14 cellular contexts compared by ENCODE assay signal in the genomic region with DNA sequence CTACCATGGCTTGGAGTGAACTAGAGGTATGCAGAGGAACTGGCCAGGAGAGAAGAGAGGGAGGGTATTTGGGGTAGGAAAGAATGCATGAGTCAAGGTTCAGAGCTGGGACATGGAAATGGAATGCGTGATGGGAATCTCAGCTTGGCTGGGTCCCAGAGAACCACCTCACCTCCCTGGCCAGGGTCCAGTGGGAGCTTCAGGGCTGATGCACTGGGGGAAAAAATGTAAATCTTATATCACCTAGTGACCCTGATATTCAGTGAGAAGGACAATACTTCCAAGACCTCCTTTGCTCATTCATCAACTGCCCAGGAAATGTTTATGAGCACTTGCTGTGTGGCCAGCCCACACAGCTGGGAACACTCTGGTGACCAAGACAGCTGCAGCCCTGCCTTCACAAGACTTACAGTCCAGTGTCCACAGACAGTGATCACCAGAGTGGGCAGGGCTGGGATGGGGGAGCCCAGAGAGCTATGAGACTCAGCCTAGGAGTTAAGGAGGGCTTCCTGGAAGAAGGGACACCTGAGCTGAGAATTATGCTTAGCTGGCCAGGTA. TPM values are rescaled to one million over a fixed set of nuclear protein-coding genes. Genes with fewer than 3 reads are reported as not detected.
DNase-seq lines count a peak whose midpoint lies in the region; ATAC-seq, FAIRE-seq and TF ChIP-seq lines count a peak whose summit lies in the region.
"Had no signal": no experiment of that assay in that cellular context is flagged by ENCODE, and none has a peak within 500 bp of the region (broad histone marks: within the 10 kb centered on the region; RNA-seq: fewer than 3 reads in every experiment).

No MANE protein-coding gene starts in this region.

- no peaks in the 10 kb centered on the region for H3K9me3 ChIP-seq in pancreas
- H3K9me3 ChIP-seq: upper lobe of left lung had no signal

- ATAC-seq in SK-N-SH treated with all-trans-retinoic acid at 6 μM for 48 hours (peak; percentile 92), pancreas (peak; percentile 70 to 88 (median 81)), HG03175 (IDR thresholded peaks at IDR 0.05; ENCODE audit: unreplicated experiment) (no peak)
- no peak for ATAC-seq in activated CD4-positive, CD25-positive, alpha-beta regulatory T cell treated with anti-CD3 and anti-CD28 coated beads, Interleukin-2, amount 50 U/mL, for 24 hours

- DNase-seq in ELR (ENCODE audit: low read depth) (peak; percentile 98), fibroblast of mammary gland (ENCODE audit: low read depth) (peak; percentile 94), pancreas (peak in 4 of 6 donors; percentile 39 to 69 (median 60)), inferior parietal cortex (ENCODE audit: extremely low spot score) (no peak), NCI-H2227 treated with DMSO at 0.1 percent for 48 hours (lab: John Stamatoyannopoulos, UW) (no peak)
- DNase-seq: activated CD4-positive, CD25-positive, alpha-beta regulatory T cell treated with anti-CD3 and anti-CD28 coated beads, Interleukin-2, amount 50 U/mL, for 72 hours; activated naive CD4-positive, alpha-beta T cell treated with anti-CD3 and anti-CD28 coated beads, Interleukin-2, amount 10 ng/mL, durations not matched to agents 7 days and 5 days; DMS79 treated with DMSO at 0.1 percent for 48 hours; stimulated activated CD4-positive, alpha-beta T cell treated with anti-CD3 and anti-CD28 coated beads, Interleukin-4, amount 100 ng/mL, for 24 hours; upper lobe of left lung had no signal

- no peaks in the 10 kb centered on the region for H3K4me1 ChIP-seq in pancreas

- FAIRE-seq in pancreas (lab: Jason Lieb, UNC), result no peak

- no peaks in the 10 kb centered on the region for H3K36me3 ChIP-seq in pancreas
- H3K36me3 ChIP-seq: upper lobe of left lung had no signal

- TF ChIP-seq CTCF in fibroblast of mammary gland (conservative IDR thresholded peaks at IDR 0.05; ENCODE audit: control insufficient read depth, insufficient read depth, low read depth, low read length) (no peak), pancreas (IDR thresholded peaks at IDR 0.05) (no peak)

- H3K27me3 ChIP-seq in pancreas, result no peaks in the 10 kb centered on the region
- H3K27me3 ChIP-seq: upper lobe of left lung had no signal

- intact Hi-C loops in pancreas (cut with DNase I), result no loop called here

- H3K27ac ChIP-seq in pancreas, result peak overlapping the region in 2 of 4 donors; percentile 47 to 53
- H3K27ac ChIP-seq: upper lobe of left lung had no signal

- 42 to 63% methylated on average over 1 of the region's 1 CpG for WGBS in pancreas, 2 donors

- H3K4me3 ChIP-seq in fibroblast of mammary gland (ENCODE audit: control insufficient read depth, low read depth, low read length) (no peak overlapping the region), pancreas (no peak overlapping the region)
- H3K4me3 ChIP-seq: upper lobe of left lung had no signal

TF ChIP-seq in SK-N-SH treated with all-trans-retinoic acid at 6 μM for 48 hours, 23 proteins besides CTCF, POLR2A, EP300 and RAD21:
- TF ChIP-seq, protein P1, sequence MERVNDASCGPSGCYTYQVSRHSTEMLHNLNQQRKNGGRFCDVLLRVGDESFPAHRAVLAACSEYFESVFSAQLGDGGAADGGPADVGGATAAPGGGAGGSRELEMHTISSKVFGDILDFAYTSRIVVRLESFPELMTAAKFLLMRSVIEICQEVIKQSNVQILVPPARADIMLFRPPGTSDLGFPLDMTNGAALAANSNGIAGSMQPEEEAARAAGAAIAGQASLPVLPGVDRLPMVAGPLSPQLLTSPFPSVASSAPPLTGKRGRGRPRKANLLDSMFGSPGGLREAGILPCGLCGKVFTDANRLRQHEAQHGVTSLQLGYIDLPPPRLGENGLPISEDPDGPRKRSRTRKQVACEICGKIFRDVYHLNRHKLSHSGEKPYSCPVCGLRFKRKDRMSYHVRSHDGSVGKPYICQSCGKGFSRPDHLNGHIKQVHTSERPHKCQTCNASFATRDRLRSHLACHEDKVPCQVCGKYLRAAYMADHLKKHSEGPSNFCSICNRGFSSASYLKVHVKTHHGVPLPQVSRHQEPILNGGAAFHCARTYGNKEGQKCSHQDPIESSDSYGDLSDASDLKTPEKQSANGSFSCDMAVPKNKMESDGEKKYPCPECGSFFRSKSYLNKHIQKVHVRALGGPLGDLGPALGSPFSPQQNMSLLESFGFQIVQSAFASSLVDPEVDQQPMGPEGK (CRISPR knock-in tag; IDR thresholded peaks at IDR 0.05; ENCODE audit: borderline replicate concordance), result no peak

RNA-seq across cellular contexts. Expression of a gene that starts 12.8 kb away (rescaled TPM):
- total RNA-seq in pancreas, result 1 to 10 TPM in 4 of 6 donors, under 1 TPM in 2; 0.43 to 1.3 (median 1.3) TPM
- polyA plus RNA-seq in pancreas, result 1 to 10 TPM; 1.1 TPM
- total RNA-seq: upper lobe of left lung had no signal
- polyA plus RNA-seq: esophagus had no signal

RNA-seq across cellular contexts. Expression of a gene that starts 17.6 kb away (rescaled TPM):
- 10 to 100 TPM in 5 of 6 donors, 1 to 10 TPM in 1; 9.3 to 19.8 (median 14.8) TPM for total RNA-seq in pancreas
- 10 to 100 TPM; 25.2 to 28.8 TPM for polyA plus RNA-seq in pancreas

RNA-seq across cellular contexts. Expression of a gene that starts 45.1 kb away (rescaled TPM):
- 1 to 10 TPM; 2.4 to 6.4 (median 4.0) TPM for total RNA-seq in pancreas
- 10 to 100 TPM; 20.6 to 27.7 TPM for polyA plus RNA-seq in pancreas

Comparison
In these comparisons a context has a peak if more than half of its experiments do, and no peak if none do; other contexts are left out.
1. DNase-seq: peak in ELR (single experiment), fibroblast of mammary gland (single experiment) and pancreas (4 of 6); none in inferior parietal cortex (single experiment) and NCI-H2227 treated with DMSO at 0.1 percent for 48 hours (single experiment).
2. ATAC-seq: peak in SK-N-SH treated with all-trans-retinoic acid at 6 μM for 48 hours (single experiment) and pancreas (4 of 4); none in HG03175 (single experiment) and activated CD4-positive, CD25-positive, alpha-beta regulatory T cell treated with anti-CD3 and anti-CD28 coated beads, Interleukin-2, amount 50 U/mL, for 24 hours (0 of 2).